In the genomic region with DNA sequence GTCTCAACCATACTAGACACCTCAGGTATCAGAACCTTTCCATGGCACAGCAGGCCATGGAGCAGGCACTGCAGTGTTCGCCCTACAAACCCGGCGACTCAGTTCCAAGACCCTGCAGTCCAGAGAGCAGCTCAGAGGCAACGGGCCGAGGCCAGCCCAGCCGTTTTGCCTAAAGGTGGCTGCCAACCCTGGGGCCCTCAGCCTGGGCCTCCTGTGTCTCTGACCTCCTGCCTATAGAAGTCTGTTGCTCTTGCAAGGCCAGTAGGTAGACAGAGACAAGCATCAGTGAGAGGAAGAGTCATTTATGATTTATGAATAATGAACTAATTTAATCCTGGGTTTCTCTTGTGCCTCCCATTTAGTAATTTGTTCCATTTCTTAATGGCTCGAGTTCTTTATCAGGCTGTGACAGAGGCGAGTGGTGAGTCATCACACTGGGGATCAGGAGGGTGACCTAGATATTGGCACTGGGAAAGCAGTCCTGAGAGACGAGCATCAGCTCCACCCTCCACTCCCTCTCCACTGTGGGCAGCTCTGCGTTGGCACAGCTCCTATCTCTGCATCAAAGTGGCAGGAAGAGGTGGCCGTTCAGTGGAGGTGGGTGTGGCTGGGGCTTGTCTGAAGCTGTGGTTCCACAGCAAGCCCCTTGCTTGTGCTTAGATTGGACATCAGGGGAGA, we compare ENCODE assay signal across 8 cellular contexts.
A peak's percentile ranks its signal among the peaks of the same experiment; 100 is the strongest.
DNase-seq lines count a peak whose midpoint lies in the region; ATAC-seq and TF ChIP-seq lines count a peak whose summit lies in the region.

No MANE protein-coding gene starts in this region.

- 73% methylated on average over 11 of the region's 11 CpGs for WGBS in mesenchymal stem cell

- no peak overlapping the region for H3K23ac ChIP-seq in mesenchymal stem cell (ENCODE audit: low read length in 2 of 2)

- H2BK15ac ChIP-seq in mesenchymal stem cell (ENCODE audit: low read depth, poor library complexity, severe bottlenecking) = no peak overlapping the region

- ATAC-seq in GM18868 (IDR thresholded peaks at IDR 0.05; ENCODE audit: unreplicated experiment) = no peak
- no peak for ATAC-seq in GM19324 (IDR thresholded peaks at IDR 0.05; ENCODE audit: low FRiP score, unreplicated experiment)

- peak overlapping the region in 1 of 2 experiments; percentile 3 for H2BK12ac ChIP-seq in mesenchymal stem cell (ENCODE audit: low read length in 2 of 2)

- H3K9me3 ChIP-seq in mesenchymal stem cell (ENCODE audit: control insufficient read depth, low read length) (no peaks in the 10 kb centered on the region), vagina (no peaks in the 10 kb centered on the region)

- H2AK5ac ChIP-seq in mesenchymal stem cell (ENCODE audit: low read length, severe bottlenecking) = no peak overlapping the region

- no peaks in the 10 kb centered on the region for H3K27me3 ChIP-seq in mesenchymal stem cell (ENCODE audit: control insufficient read depth in 1 of 2, insufficient read depth in 1 of 2, low read length in 2 of 2)
- no peaks in the 10 kb centered on the region for H3K27me3 ChIP-seq in vagina

- no peak overlapping the region for H2AFZ ChIP-seq in mesenchymal stem cell (ENCODE audit: low read depth, low read length)

- peak overlapping the region; percentile 16 for H4K8ac ChIP-seq in mesenchymal stem cell (ENCODE audit: low read length)

- no peak overlapping the region for H3K27ac ChIP-seq in mesenchymal stem cell (ENCODE audit: low read length, poor library complexity, severe bottlenecking)
- peak overlapping the region; percentile 81 for H3K27ac ChIP-seq in vagina

- H4K91ac ChIP-seq in mesenchymal stem cell (ENCODE audit: low read length) = peak overlapping the region; percentile 19

- H3K4ac ChIP-seq in mesenchymal stem cell (ENCODE audit: low read depth in 1 of 2, low read length in 2 of 2) = no peak overlapping the region

- intact Hi-C loops in vagina (cut with DNase I) = loop anchor here (10.0 kb wide), 1 partner anchor 1094 kb away; the partner anchor contains the start of gene TMEM42

- H3K36me3 ChIP-seq in mesenchymal stem cell (ENCODE audit: control insufficient read depth in 1 of 2, insufficient read depth in 2 of 2, low read depth in 1 of 2, low read length in 2 of 2) (no peaks in the 10 kb centered on the region), vagina (no peaks in the 10 kb centered on the region)

- no peak overlapping the region for H3K14ac ChIP-seq in mesenchymal stem cell (ENCODE audit: low read length in 2 of 2)

- no peak for TF ChIP-seq CTCF in cardiac fibroblast (IDR thresholded peaks at IDR 0.05; ENCODE audit: low read depth, low read length)
- TF ChIP-seq CTCF in vagina (IDR thresholded peaks at IDR 0.05) = no peak

- peak; percentile 23 for DNase-seq in COLO668 (lab: John Stamatoyannopoulos, UW; ENCODE audit: unreplicated experiment)
- peak; percentile 42 for DNase-seq in RKO (ENCODE audit: low spot score)
- peak; percentile 40 to 54 for DNase-seq in cardiac fibroblast (ENCODE audit: low read depth in 2 of 2)
- peak; percentile 71 for DNase-seq in mesenchymal stem cell
- DNase-seq in vagina (ENCODE audit: extremely low spot score in 2 of 2) = no peak
- DNase-seq in SIG-M5 treated with dmso at 0.1 percent for 504 hours (lab: John Stamatoyannopoulos, UW; ENCODE audit: unreplicated experiment) = no peak

- no peaks in the 10 kb centered on the region for H3K79me1 ChIP-seq in mesenchymal stem cell (replicated peaks; ENCODE audit: low read length, poor library complexity, severe bottlenecking)

- H3K9ac ChIP-seq in mesenchymal stem cell (ENCODE audit: low read length) = peak overlapping the region; percentile 74

- no peak overlapping the region for H2BK120ac ChIP-seq in mesenchymal stem cell (ENCODE audit: low read depth, low read length)

- H2BK5ac ChIP-seq in mesenchymal stem cell (ENCODE audit: low read depth, low read length, poor library complexity, severe bottlenecking) = no peak overlapping the region

- H3K4me3 ChIP-seq in cardiac fibroblast (replicated peaks in 1 of 2; ENCODE audit: low read depth in 2 of 2, low read length in 2 of 2) (no peak overlapping the region), mesenchymal stem cell (ENCODE audit: insufficient read depth in 1 of 2, low read depth in 1 of 2, low read length in 2 of 2) (no peak overlapping the region), vagina (no peak overlapping the region)

- H3K4me1 ChIP-seq in mesenchymal stem cell (ENCODE audit: control insufficient read depth, insufficient read depth, low read depth, low read length) (peaks cover 27% of the 10 kb centered on the region), vagina (peaks cover 36% of the 10 kb centered on the region)

- H3K4me2 ChIP-seq in mesenchymal stem cell (ENCODE audit: low read length, poor library complexity, severe bottlenecking) = no peak overlapping the region

- no peak for TF ChIP-seq POLR2A in vagina (IDR thresholded peaks at IDR 0.05)

- peak overlapping the region in 1 of 2 experiments; percentile 22 for H3K18ac ChIP-seq in mesenchymal stem cell (ENCODE audit: low read depth in 1 of 2, low read length in 2 of 2)

Comparison
In these comparisons a context has a peak if more than half of its experiments do, and no peak if none do; other contexts are left out.
1. DNase-seq: peak in COLO668 (single experiment), RKO (single experiment), cardiac fibroblast (2 of 2) and mesenchymal stem cell (single experiment); none in vagina (0 of 2) and SIG-M5 treated with dmso at 0.1 percent for 504 hours (single experiment).